8 cellular contexts compared by ENCODE assay signal in genomic region chr11:93662177-93662575, GRCh38. TPM values are rescaled to one million over a fixed set of nuclear protein-coding genes. Genes with fewer than 3 reads are reported as not detected.
DNase-seq lines count a peak whose midpoint lies in the region; ATAC-seq, FAIRE-seq and TF ChIP-seq lines count a peak whose summit lies in the region.

No MANE protein-coding gene starts in this region.

- no peak overlapping the region for H2BK12ac ChIP-seq in mesenchymal stem cell (ENCODE audit: low read length in 2 of 2)

- H3K27me3 ChIP-seq in right atrium auricular region: no peaks in the 10 kb centered on the region
- no peaks in the 10 kb centered on the region for H3K27me3 ChIP-seq in ascending aorta
- H3K27me3 ChIP-seq in mesenchymal stem cell (ENCODE audit: control insufficient read depth in 1 of 2, insufficient read depth in 1 of 2, low read length in 2 of 2): peaks cover 0 to 11% of the 10 kb centered on the region in 2 experiments

- FAIRE-seq in D721Med (lab: Jason Lieb, UNC): no peak

- ATAC-seq in left ventricle myocardium superior (no peak), HG03469 (IDR thresholded peaks at IDR 0.05; ENCODE audit: unreplicated experiment) (peak; percentile 2)

- H3K14ac ChIP-seq in mesenchymal stem cell (ENCODE audit: low read length in 2 of 2): peak overlapping the region in 1 of 2 experiments; percentile 99

- peak overlapping the region; percentile 95 for H4K8ac ChIP-seq in mesenchymal stem cell (ENCODE audit: low read length)

- peaks cover 5% of the 10 kb centered on the region for H3K79me1 ChIP-seq in mesenchymal stem cell (replicated peaks; ENCODE audit: low read length, poor library complexity, severe bottlenecking)

- H2BK5ac ChIP-seq in mesenchymal stem cell (ENCODE audit: low read depth, low read length, poor library complexity, severe bottlenecking): no peak overlapping the region

- peaks cover 3% of the 10 kb centered on the region for H3K36me3 ChIP-seq in right atrium auricular region
- peaks cover 0 to under 1% of the 10 kb centered on the region in 2 donors for H3K36me3 ChIP-seq in ascending aorta
- H3K36me3 ChIP-seq in mesenchymal stem cell (ENCODE audit: control insufficient read depth in 1 of 2, insufficient read depth in 2 of 2, low read depth in 1 of 2, low read length in 2 of 2): peaks cover 0 to 11% of the 10 kb centered on the region in 2 experiments

- H3K23ac ChIP-seq in mesenchymal stem cell (ENCODE audit: low read length in 2 of 2): no peak overlapping the region

- H3K27ac ChIP-seq in right atrium auricular region: peak overlapping the region; percentile 70 to 91
- H3K27ac ChIP-seq in ascending aorta: peak overlapping the region; percentile 74 to 83
- H3K27ac ChIP-seq in mesenchymal stem cell (ENCODE audit: low read length, poor library complexity, severe bottlenecking): peak overlapping the region; percentile 23

- TF ChIP-seq CTCF in right atrium auricular region (IDR thresholded peaks at IDR 0.05): no peak
- no peak for TF ChIP-seq CTCF in ascending aorta (IDR thresholded peaks at IDR 0.05)
- no peak for TF ChIP-seq CTCF in D721Med (IDR thresholded peaks at IDR 0.05; ENCODE audit: insufficient read depth, missing control alignments)

- peak overlapping the region; percentile 94 for H2AFZ ChIP-seq in mesenchymal stem cell (ENCODE audit: low read depth, low read length)

- H2BK15ac ChIP-seq in mesenchymal stem cell (ENCODE audit: low read depth, poor library complexity, severe bottlenecking): no peak overlapping the region

- no peaks in the 10 kb centered on the region for H3K9me3 ChIP-seq in right atrium auricular region
- no peaks in the 10 kb centered on the region for H3K9me3 ChIP-seq in ascending aorta
- no peaks in the 10 kb centered on the region for H3K9me3 ChIP-seq in mesenchymal stem cell (ENCODE audit: control insufficient read depth, low read length)

- no peaks in the 10 kb centered on the region for H3K4me1 ChIP-seq in right atrium auricular region
- H3K4me1 ChIP-seq in ascending aorta: no peaks in the 10 kb centered on the region
- peaks cover 2% of the 10 kb centered on the region for H3K4me1 ChIP-seq in mesenchymal stem cell (ENCODE audit: control insufficient read depth, insufficient read depth, low read depth, low read length)

- WGBS in mesenchymal stem cell: 17% methylated on average over 1 of the region's 4 CpGs

- H2AK5ac ChIP-seq in mesenchymal stem cell (ENCODE audit: low read length, severe bottlenecking): no peak overlapping the region

- H3K4ac ChIP-seq in mesenchymal stem cell (ENCODE audit: low read depth in 1 of 2, low read length in 2 of 2): peak overlapping the region in 1 of 2 experiments; percentile 2

- intact Hi-C loops in left ventricle myocardium superior (cut with micrococcal nuclease) (no loop called here), ascending aorta (cut with DNase I) (loop anchor here (5.0 kb wide), 2 partner anchors 80 to 120 kb away; partner anchors contain the start of genes C11orf54, MED17 and TAF1D)

- no peak overlapping the region for H4K91ac ChIP-seq in mesenchymal stem cell (ENCODE audit: low read length)

- DNase-seq in right atrium auricular region (ENCODE audit: low spot score) (no peak), left ventricle myocardium superior (no peak), ascending aorta (ENCODE audit: low spot score in 2 of 2) (no peak), mesenchymal stem cell (no peak), D721Med (ENCODE audit: insufficient read length, low spot score) (no peak), HPDE6-E6E7 (ENCODE audit: extremely low spot score) (no peak), iPS-NIHi11 (ENCODE audit: low spot score) (no peak)

- peak overlapping the region in 1 of 2 experiments; percentile 78 for H3K18ac ChIP-seq in mesenchymal stem cell (ENCODE audit: low read depth in 1 of 2, low read length in 2 of 2)

- H3K9ac ChIP-seq in mesenchymal stem cell (ENCODE audit: low read length): peak overlapping the region; percentile 92

- H2BK120ac ChIP-seq in mesenchymal stem cell (ENCODE audit: low read depth, low read length): no peak overlapping the region

- H3K4me3 ChIP-seq in right atrium auricular region (peak overlapping the region; percentile 59 to 87), ascending aorta (peak overlapping the region; percentile 83 to 93), mesenchymal stem cell (ENCODE audit: insufficient read depth in 1 of 2, low read depth in 1 of 2, low read length in 2 of 2) (peak overlapping the region; percentile 89 to 92)

- peak overlapping the region; percentile 92 for H3K4me2 ChIP-seq in mesenchymal stem cell (ENCODE audit: low read length, poor library complexity, severe bottlenecking)

RNA-seq across cellular contexts. Expression of gene CEP295, which starts 0.7 kb away (rescaled TPM):
- total RNA-seq in right atrium auricular region: 1 to 10 TPM; 6.5 to 9.1 TPM
- 4.2 TPM for total RNA-seq in left ventricle myocardium superior
- total RNA-seq in ascending aorta: 21.4 TPM
- polyA plus RNA-seq in mesenchymal stem cell (2013, experiment 1 of 2): 7.3 TPM
- 8.5 TPM for polyA plus RNA-seq in mesenchymal stem cell (2013, experiment 2 of 2)

Comparison
In these comparisons a context has a peak if more than half of its experiments do, and no peak if none do; other contexts are left out.
1. H3K27ac ChIP-seq: peak in every context shown above with its lines; median percentile 80 in right atrium auricular region; 78 in ascending aorta; 23 in mesenchymal stem cell.